Comparison of ENCODE assay signal across 8 cellular contexts in the genomic region with DNA sequence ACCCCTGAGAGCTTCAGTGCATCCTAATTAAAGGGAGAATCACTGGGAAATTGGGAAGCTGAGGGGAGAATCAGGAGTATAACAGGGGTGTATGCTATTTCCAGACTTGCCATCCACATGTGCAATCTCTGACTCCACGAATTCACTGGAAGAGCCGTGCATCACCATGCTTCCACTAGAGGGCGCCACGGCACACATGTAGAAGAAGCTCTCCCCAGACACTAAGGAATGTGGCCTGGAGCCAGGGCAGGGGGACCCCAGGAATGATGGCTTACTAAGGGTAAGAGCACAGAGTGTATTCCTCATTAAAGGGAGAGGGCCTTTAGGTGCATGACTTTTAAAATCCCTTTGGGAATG.
DNase-seq lines count a peak whose midpoint lies in the region; ATAC-seq and TF ChIP-seq lines count a peak whose summit lies in the region.

No MANE protein-coding gene starts in this region.

- H2AFZ ChIP-seq in SU-DHL-6 (ENCODE audit: low read depth, low read length, severe bottlenecking), result no peak overlapping the region

- H3K27me3 ChIP-seq in GM06990 (replicated peaks; ENCODE audit: control insufficient read depth, insufficient read depth, low read length) (no peaks in the 10 kb centered on the region), SU-DHL-6 (ENCODE audit: low read length) (no peaks in the 10 kb centered on the region)

- H3K79me2 ChIP-seq in SU-DHL-6 (ENCODE audit: insufficient read depth, low read length), result no peaks in the 10 kb centered on the region

- no peaks in the 10 kb centered on the region for H3K9me3 ChIP-seq in SU-DHL-6 (ENCODE audit: insufficient read depth, low read length)

- H3K4me3 ChIP-seq in GM06990 (replicated peaks; ENCODE audit: low read depth, low read length) (no peak overlapping the region), SU-DHL-6 (ENCODE audit: insufficient read depth, low read length, poor library complexity, severe bottlenecking) (no peak overlapping the region), astrocyte of the spinal cord (ENCODE audit: low read depth, low read length) (no peak overlapping the region)

- no peaks in the 10 kb centered on the region for H3K9me2 ChIP-seq in SU-DHL-6 (replicated peaks; ENCODE audit: insufficient read depth, low read length)

- DNase-seq in GM06990 (ENCODE audit: extremely low read depth, insufficient read length) (no peak), LoVo (ENCODE audit: low spot score) (peak; percentile 63), astrocyte of the spinal cord (ENCODE audit: low read depth, low spot score) (peak; percentile 74), iPS-NIHi11 (ENCODE audit: low spot score) (peak; percentile 84)
- peak; percentile 13 to 58 for DNase-seq in stimulated activated CD4-positive, alpha-beta T cell treated with anti-CD3 and anti-CD28 coated beads, Interleukin-12 subunit alpha, Interleukin-12 subunit beta, amount 100 ng/mL, for 24 hours (ENCODE audit: low read depth in 2 of 2)

- no peaks in the 10 kb centered on the region for H3F3A ChIP-seq in SU-DHL-6 (ENCODE audit: insufficient read depth)

- H4K20me1 ChIP-seq in SU-DHL-6 (ENCODE audit: low read depth, low read length), result no peaks in the 10 kb centered on the region

- H3K9ac ChIP-seq in SU-DHL-6 (ENCODE audit: low read length), result no peak overlapping the region

- peak; percentile 92 for TF ChIP-seq CTCF in GM06990 (IDR thresholded peaks at IDR 0.05; ENCODE audit: insufficient read depth, low read length, poor library complexity, severe bottlenecking)
- TF ChIP-seq CTCF in SU-DHL-6 (IDR thresholded peaks at IDR 0.05; ENCODE audit: insufficient read depth, low read length, poor library complexity, severe bottlenecking), result peak; percentile 95
- TF ChIP-seq CTCF in astrocyte of the spinal cord (IDR thresholded peaks at IDR 0.05; ENCODE audit: low read depth, low read length), result peak; percentile 89

- no peak overlapping the region for H3K4me2 ChIP-seq in SU-DHL-6 (ENCODE audit: low read depth, low read length, poor library complexity, severe bottlenecking)

- TF ChIP-seq POLR2A in GM18505 (IDR thresholded peaks at IDR 0.05; ENCODE audit: borderline replicate concordance, extremely low read depth, insufficient read depth, insufficient read length), result no peak

- no peak overlapping the region for H3K27ac ChIP-seq in SU-DHL-6 (ENCODE audit: low read depth, low read length)

- in situ Hi-C loops in astrocyte of the spinal cord (cut with HindIII; ENCODE audit: low sequenced_read_pairs), result no loop called here

- no peak for ATAC-seq in GM18505 (IDR thresholded peaks at IDR 0.05; ENCODE audit: unreplicated experiment)
- ATAC-seq in GM18519 (IDR thresholded peaks at IDR 0.05; ENCODE audit: low FRiP score, unreplicated experiment), result no peak

- H3K36me3 ChIP-seq in GM06990 (ENCODE audit: control insufficient read depth, insufficient read depth, low read length) (no peaks in the 10 kb centered on the region), SU-DHL-6 (ENCODE audit: low read length) (no peaks in the 10 kb centered on the region)
